In the genomic region with DNA sequence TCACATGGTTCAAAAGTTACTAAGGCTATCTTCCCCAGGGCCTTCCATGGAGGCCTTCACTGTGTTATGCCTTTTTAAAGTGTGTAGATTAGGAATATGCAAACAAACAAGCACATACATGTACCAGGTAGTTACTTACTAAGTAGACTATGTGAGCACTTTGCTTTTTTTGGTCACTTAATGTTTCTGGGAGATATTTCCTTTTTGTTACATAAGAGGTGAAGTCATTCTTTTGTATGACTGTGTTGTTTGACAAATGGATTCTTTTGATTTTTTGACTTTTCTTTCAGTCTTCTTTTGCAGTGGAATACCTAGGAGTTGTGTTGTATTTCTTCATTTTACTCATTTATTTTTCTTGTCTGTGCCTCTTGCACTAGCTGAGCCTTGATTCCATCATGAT, we compare ENCODE assay signal across 20 cellular contexts. TPM values are rescaled to one million over a fixed set of nuclear protein-coding genes. Genes with fewer than 3 reads are reported as not detected.
DNase-seq lines count a peak whose midpoint lies in the region; ATAC-seq and TF ChIP-seq lines count a peak whose summit lies in the region.
"Had no signal": no experiment of that assay in that cellular context is flagged by ENCODE, and none has a peak within 500 bp of the region (broad histone marks: within the 10 kb centered on the region; RNA-seq: fewer than 3 reads in every experiment).

No MANE protein-coding gene starts in this region.

- H3K4me2 ChIP-seq in PC-9 = peak overlapping the region; percentile 7

- H3K9me3 Mint-ChIP-seq in Calu3 (ENCODE audit: low read depth, unreplicated experiment) (peaks cover 7% of the 10 kb centered on the region), mesothelial cell of epicardium (peaks cover 5% of the 10 kb centered on the region)
- H3K9me3 Mint-ChIP-seq: H9, HFFc6 had no signal

- H2AFZ ChIP-seq in PC-9 = 0 out of 2 replicates have a peak overlapping the region, but pooled peaks have one; percentile 6

- BruUV-seq in Calu3 (replicated peaks; lab: Mats Ljungman, UMichigan) (no TSS peak), PC-9 (replicated peaks; lab: Mats Ljungman, UMichigan) (no TSS peak)

- no peaks in the 10 kb centered on the region for H3K79me2 ChIP-seq in PC-9 (ENCODE audit: low read depth)

- H3K4me1 ChIP-seq in PC-9 (replicated peaks; ENCODE audit: insufficient read depth) (peaks cover 54% of the 10 kb centered on the region), esophagus squamous epithelium (peaks cover 0 to 77% (median 16%) of the 10 kb centered on the region in 3 donors)

- H3K27me3 ChIP-seq in PC-9 (ENCODE audit: insufficient read depth, low read depth) (no peaks in the 10 kb centered on the region), esophagus squamous epithelium (no peaks in the 10 kb centered on the region)
- H3K27me3 ChIP-seq: Peyer's patch had no signal

- intact Hi-C loops in Calu3 (cut with micrococcal nuclease; ENCODE audit: unreplicated experiment) = no loop called here
- intact Hi-C loops in PC-9 (cut with micrococcal nuclease; ENCODE audit: unreplicated experiment) = no loop called here
- intact Hi-C loops in esophagus squamous epithelium (cut with DNase I) = no loop called here
- intact Hi-C loops in Right ventricle myocardium inferior (cut with DNase I) = no loop called here

- no peak overlapping the region for H3K4me3 Mint-ChIP-seq in Calu3 (ENCODE audit: low read depth, unreplicated experiment)
- H3K4me3 Mint-ChIP-seq in mesothelial cell of epicardium = no peak overlapping the region
- H3K4me3 Mint-ChIP-seq: CD4-positive, CD25-positive, alpha-beta regulatory T cell; H9; HFFc6 had no signal

- H3K36me3 Mint-ChIP-seq in Calu3 (ENCODE audit: insufficient read depth, unreplicated experiment) (peaks cover 37% of the 10 kb centered on the region), mesothelial cell of epicardium (no peaks in the 10 kb centered on the region)
- H3K36me3 Mint-ChIP-seq: CD4-positive, CD25-positive, alpha-beta regulatory T cell had no signal

- no peak for DNase-seq in Calu3
- DNase-seq in PC-9 = peak in 1 of 2 experiments; percentile 56
- no peak for DNase-seq in esophagus squamous epithelium (lab: John Stamatoyannopoulos, UW)
- DNase-seq in mesothelial cell of epicardium (ENCODE audit: low spot score in 2 of 2, unreplicated experiment in 2 of 2) = no peak
- no peak for DNase-seq in Right ventricle myocardium inferior (ENCODE audit: missing footprints)
- no peak for DNase-seq in foreskin fibroblast
- DNase-seq: CD4-positive, CD25-positive, alpha-beta regulatory T cell; DMS79 treated with DMSO at 0.1 percent for 48 hours; H9; HFFc6; KG1; NCI-H1105 treated with DMSO at 0.1 percent for 48 hours; NCI-H2081; NCI-H2171; NCI-H345; NCI-H524 treated with DMSO at 0.1 percent for 48 hours; NCI-H82; Peyer's patch had no signal

- H3K4me1 Mint-ChIP-seq in Calu3 (ENCODE audit: low read depth, unreplicated experiment) = peaks cover 80% of the 10 kb centered on the region
- peaks cover 20% of the 10 kb centered on the region for H3K4me1 Mint-ChIP-seq in mesothelial cell of epicardium
- H3K4me1 Mint-ChIP-seq: CD4-positive, CD25-positive, alpha-beta regulatory T cell had no signal

- H3K27ac ChIP-seq in PC-9 (peak overlapping the region; percentile 70), esophagus squamous epithelium (peak overlapping the region in 3 of 4 donors; percentile 20 to 63 (median 61))
- H3K27ac ChIP-seq: HL-60, Peyer's patch had no signal

- peaks cover 26% of the 10 kb centered on the region for H3F3A ChIP-seq in PC-9 (ENCODE audit: insufficient read depth, low read depth)

- H3K36me3 ChIP-seq in PC-9 (ENCODE audit: low read depth) (no peaks in the 10 kb centered on the region), esophagus squamous epithelium (no peaks in the 10 kb centered on the region)
- H3K36me3 ChIP-seq: Peyer's patch had no signal

- H3K27ac Mint-ChIP-seq in Calu3 (ENCODE audit: unreplicated experiment) (peak overlapping the region; percentile 89), mesothelial cell of epicardium (peak overlapping the region; percentile 20)
- H3K27ac Mint-ChIP-seq: CD4-positive, CD25-positive, alpha-beta regulatory T cell; H9; HFFc6 had no signal

- CTCF ChIA-PET in Calu3 (lab: Charles Lee) = interaction anchor here (1.3 to 2.1 kb wide), 2 partner anchors 13 to 23 kb away, joined by 4 to 5 read pairs; no protein-coding TSS in a partner anchor
- CTCF ChIA-PET in PC-9 (lab: Charles Lee) = interaction anchor here (0.6 kb wide), 1 partner anchor 154 kb away, joined by 4 read pairs; no protein-coding TSS in a partner anchor

- TF ChIP-seq POLR2A in esophagus squamous epithelium (IDR thresholded peaks at IDR 0.05) = no peak

- POLR2A ChIA-PET in PC-9 (lab: Charles Lee; ENCODE audit: unreplicated experiment) = no interaction called here

- H4K20me1 ChIP-seq in PC-9 (ENCODE audit: insufficient read depth) = no peaks in the 10 kb centered on the region

- ATAC-seq in Right ventricle myocardium inferior = no peak
- no peak for ATAC-seq in HG02981 (IDR thresholded peaks at IDR 0.05; ENCODE audit: unreplicated experiment)

- H3K9me3 ChIP-seq in PC-9 (ENCODE audit: insufficient read depth, low read depth) = no peaks in the 10 kb centered on the region
- no peaks in the 10 kb centered on the region for H3K9me3 ChIP-seq in esophagus squamous epithelium
- H3K9me3 ChIP-seq: Peyer's patch had no signal

- TF ChIP-seq CTCF in Calu3 (IDR thresholded peaks at IDR 0.05; ENCODE audit: unreplicated experiment) = no peak
- no peak for TF ChIP-seq CTCF in PC-9 (conservative IDR thresholded peaks at IDR 0.05)
- no peak for TF ChIP-seq CTCF in esophagus squamous epithelium (IDR thresholded peaks at IDR 0.05)
- TF ChIP-seq CTCF in mesothelial cell of epicardium (IDR thresholded peaks at IDR 0.05; ENCODE audit: unreplicated experiment) = no peak
- TF ChIP-seq CTCF in foreskin fibroblast (IDR thresholded peaks at IDR 0.05; ENCODE audit: low read depth, low read length) = no peak

- no peaks in the 10 kb centered on the region for H3K27me3 Mint-ChIP-seq in Calu3 (ENCODE audit: unreplicated experiment)
- no peaks in the 10 kb centered on the region for H3K27me3 Mint-ChIP-seq in mesothelial cell of epicardium (ENCODE audit: low read depth)

- no peak overlapping the region for H3K4me3 ChIP-seq in PC-9
- H3K4me3 ChIP-seq in esophagus squamous epithelium = no peak overlapping the region
- H3K4me3 ChIP-seq in foreskin fibroblast (ENCODE audit: low read depth in 1 of 2, low read length in 2 of 2) = no peak overlapping the region
- H3K4me3 ChIP-seq: Peyer's patch had no signal

- no peaks in the 10 kb centered on the region for H3K9me2 ChIP-seq in PC-9 (ENCODE audit: insufficient read depth)

RNA-seq across cellular contexts. Expression of a gene that starts 39.6 kb away (rescaled TPM):
- total RNA-seq in Calu3 (2022) (11.1 and 16.9 TPM in 2 replicates), PC-9 (2021) (3.9 and 4.0 TPM in 2 replicates), esophagus squamous epithelium (1 to 10 TPM in 3 of 4 donors, under 1 TPM in 1; 0.97 to 9.3 (median 4.4) TPM), mesothelial cell of epicardium (0.18 to 0.20 TPM (median 0.20 TPM) in 3 replicates), Right ventricle myocardium inferior (not detected)
